In genomic region chr16:53258809-53259208, GRCh38 we compare ENCODE assay signal across 9 cellular contexts.
"Had no signal": no experiment of that assay in that cellular context is flagged by ENCODE, and none has a peak within 500 bp of the region (broad histone marks: within the 10 kb centered on the region; RNA-seq: fewer than 3 reads in every experiment).

No MANE protein-coding gene starts in this region.

- H3K4me3 Mint-ChIP-seq: HFFc6 had no signal

- H3K27ac ChIP-seq: GM23248, HL-60, KMS-11 had no signal

- H3K4me2 ChIP-seq: KMS-11 had no signal

- H3K9ac ChIP-seq: GM23248, KMS-11 had no signal

- ATAC-seq: HCT116 had no signal

- H2AFZ ChIP-seq: GM23248 had no signal

- H3K4me3 ChIP-seq: GM23248, HAP-1 had no signal

- DNase-seq: GM23248, GOT3, H7, HFFc6, KBM-7 had no signal

- H3K9me3 ChIP-seq: HAP-1 had no signal
